19 cellular contexts compared by ENCODE assay signal in the genomic region with DNA sequence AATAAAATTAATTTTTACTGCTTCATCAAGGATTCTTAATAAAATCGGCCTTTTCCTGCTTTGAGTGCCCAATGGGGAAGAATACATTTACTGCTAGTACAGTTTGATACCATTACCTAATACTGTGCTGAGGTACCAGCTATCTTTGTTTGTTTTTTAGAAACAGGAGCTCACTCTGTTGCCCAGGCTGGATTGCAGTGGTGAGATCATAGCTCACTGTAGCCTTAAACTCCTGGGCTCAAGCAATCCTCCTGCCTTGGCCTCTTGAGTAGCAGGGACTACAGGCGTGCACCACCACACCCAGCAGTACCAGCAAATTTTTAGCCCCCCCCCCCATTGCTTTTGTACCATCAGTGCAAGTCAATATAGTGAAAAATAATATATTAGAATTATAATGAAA. TPM values are rescaled to one million over a fixed set of nuclear protein-coding genes. Genes with fewer than 3 reads are reported as not detected.
DNase-seq lines count a peak whose midpoint lies in the region; ATAC-seq and TF ChIP-seq lines count a peak whose summit lies in the region.
"Had no signal": no experiment of that assay in that cellular context is flagged by ENCODE, and none has a peak within 500 bp of the region (broad histone marks: within the 10 kb centered on the region; RNA-seq: fewer than 3 reads in every experiment).

No MANE protein-coding gene starts in this region.

- no peaks in the 10 kb centered on the region for H3K27me3 Mint-ChIP-seq in activated CD8-positive, alpha-beta memory T cell treated with anti-CD3 and anti-CD28 coated beads, Interleukin-2, amount 10 ng/mL, durations not matched to agents 7 days and 5 days
- no peaks in the 10 kb centered on the region for H3K27me3 Mint-ChIP-seq in osteocyte (ENCODE audit: unreplicated experiment)
- H3K27me3 Mint-ChIP-seq: CD4-positive, alpha-beta T cell had no signal

- no peak overlapping the region for H3K4me3 Mint-ChIP-seq in activated CD8-positive, alpha-beta memory T cell treated with anti-CD3 and anti-CD28 coated beads, Interleukin-2, amount 10 ng/mL, durations not matched to agents 7 days and 5 days
- no peak overlapping the region for H3K4me3 Mint-ChIP-seq in osteocyte (ENCODE audit: unreplicated experiment)
- H3K4me3 Mint-ChIP-seq: CD14-positive monocyte; CD4-positive, alpha-beta T cell; CD8-positive, alpha-beta memory T cell had no signal

- CTCF ChIA-PET in activated CD8-positive, alpha-beta memory T cell treated with anti-CD3 and anti-CD28 coated beads, Interleukin-2, amount 10 ng/mL, durations not matched to agents 7 days and 5 days (lab: Charles Lee): interaction anchor here (0.8 to 1.9 kb wide), 4 partner anchors 15 to 145 kb away, joined by 3 to 10 read pairs (median 4); no protein-coding TSS in a partner anchor

- peaks cover 1% of the 10 kb centered on the region for H3K36me3 Mint-ChIP-seq in activated CD8-positive, alpha-beta memory T cell treated with anti-CD3 and anti-CD28 coated beads, Interleukin-2, amount 10 ng/mL, durations not matched to agents 7 days and 5 days
- peaks cover 2% of the 10 kb centered on the region for H3K36me3 Mint-ChIP-seq in osteocyte (ENCODE audit: unreplicated experiment)

- H3K27ac Mint-ChIP-seq in activated CD8-positive, alpha-beta memory T cell treated with anti-CD3 and anti-CD28 coated beads, Interleukin-2, amount 10 ng/mL, durations not matched to agents 7 days and 5 days: no peak overlapping the region
- no peak overlapping the region for H3K27ac Mint-ChIP-seq in osteocyte (ENCODE audit: unreplicated experiment)
- H3K27ac Mint-ChIP-seq: CD14-positive monocyte; CD4-positive, alpha-beta T cell had no signal

- peaks cover 3% of the 10 kb centered on the region for H3K4me1 Mint-ChIP-seq in activated CD8-positive, alpha-beta memory T cell treated with anti-CD3 and anti-CD28 coated beads, Interleukin-2, amount 10 ng/mL, durations not matched to agents 7 days and 5 days
- H3K4me1 Mint-ChIP-seq in osteocyte (ENCODE audit: unreplicated experiment): no peaks in the 10 kb centered on the region

- H3K9me3 Mint-ChIP-seq in activated CD8-positive, alpha-beta memory T cell treated with anti-CD3 and anti-CD28 coated beads, Interleukin-2, amount 10 ng/mL, durations not matched to agents 7 days and 5 days (ENCODE audit: low read depth): no peaks in the 10 kb centered on the region
- no peaks in the 10 kb centered on the region for H3K9me3 Mint-ChIP-seq in osteocyte (ENCODE audit: unreplicated experiment)
- H3K9me3 Mint-ChIP-seq: CD4-positive, alpha-beta T cell; CD8-positive, alpha-beta memory T cell had no signal

- no peak for TF ChIP-seq CTCF in osteocyte (IDR thresholded peaks at IDR 0.05)

- no peak for ATAC-seq in activated CD8-positive, alpha-beta memory T cell treated with anti-CD3 and anti-CD28 coated beads, Interleukin-2, amount 10 ng/mL, durations not matched to agents 7 days and 5 days
- peak; percentile 50 for ATAC-seq in left lobe of liver
- ATAC-seq: A549 had no signal

- peak; percentile 5 for DNase-seq in activated CD8-positive, alpha-beta memory T cell treated with anti-CD3 and anti-CD28 coated beads, Interleukin-2, amount 10 ng/mL, durations not matched to agents 7 days and 5 days
- DNase-seq in activated CD8-positive, alpha-beta memory T cell treated with anti-CD3 and anti-CD28 coated beads, Interleukin-2, amount 50 U/mL, for 4 hours: no peak
- no peak for DNase-seq in left lobe of liver (ENCODE audit: low spot score)
- DNase-seq in osteocyte (ENCODE audit: extremely low spot score, unreplicated experiment): peak; percentile 15
- no peak for DNase-seq in kidney glomerular epithelial cell (lab: John Stamatoyannopoulos, UW)
- no peak for DNase-seq in NCI-H128 (lab: John Stamatoyannopoulos, UW; ENCODE audit: unreplicated experiment)
- DNase-seq: 8988T; ACHN; AML-193; BE2C; CD4-positive, alpha-beta T cell; CD8-positive, alpha-beta memory T cell; DMS 273 treated with DMSO at 0.1 percent for 48 hours; DND-41; GM23248; H7; HCEC 1CT had no signal

RNA-seq across cellular contexts. Expression of a gene that starts 13.6 kb away (rescaled TPM):
- 100 to 1,000 TPM; 111 to 124 TPM for total RNA-seq in activated CD8-positive, alpha-beta memory T cell treated with anti-CD3 and anti-CD28 coated beads, Interleukin-2, amount 10 ng/mL, durations not matched to agents 7 days and 5 days
- total RNA-seq in left lobe of liver (60.6 TPM), osteocyte (80.8 and 82.3 TPM in 2 replicates)

RNA-seq across cellular contexts. Expression of a gene that starts 28.1 kb away (rescaled TPM):
- under 1 TPM; 0.07 to 0.35 TPM for total RNA-seq in activated CD8-positive, alpha-beta memory T cell treated with anti-CD3 and anti-CD28 coated beads, Interleukin-2, amount 10 ng/mL, durations not matched to agents 7 days and 5 days
- total RNA-seq in left lobe of liver (0.10 TPM), osteocyte (not detected in 2 replicates)
- total RNA-seq: CD4-positive, alpha-beta T cell; CD8-positive, alpha-beta memory T cell; GM23248; H7 had no signal

RNA-seq across cellular contexts. Expression of a gene that starts 41.6 kb away (rescaled TPM):
- 10 to 100 TPM; 10.7 to 13.5 TPM for total RNA-seq in activated CD8-positive, alpha-beta memory T cell treated with anti-CD3 and anti-CD28 coated beads, Interleukin-2, amount 10 ng/mL, durations not matched to agents 7 days and 5 days
- total RNA-seq in left lobe of liver (0.70 TPM), osteocyte (2.7 and 3.6 TPM in 2 replicates)

Comparison
In these comparisons a context has a peak if more than half of its experiments do, and no peak if none do; other contexts are left out.
1. DNase-seq: peak in activated CD8-positive, alpha-beta memory T cell treated with anti-CD3 and anti-CD28 coated beads, Interleukin-2, amount 10 ng/mL, durations not matched to agents 7 days and 5 days (single experiment) and osteocyte (single experiment); none in activated CD8-positive, alpha-beta memory T cell treated with anti-CD3 and anti-CD28 coated beads, Interleukin-2, amount 50 U/mL, for 4 hours (single experiment), left lobe of liver (single experiment), kidney glomerular epithelial cell (single experiment) and NCI-H128 (single experiment).